In the genomic region with DNA sequence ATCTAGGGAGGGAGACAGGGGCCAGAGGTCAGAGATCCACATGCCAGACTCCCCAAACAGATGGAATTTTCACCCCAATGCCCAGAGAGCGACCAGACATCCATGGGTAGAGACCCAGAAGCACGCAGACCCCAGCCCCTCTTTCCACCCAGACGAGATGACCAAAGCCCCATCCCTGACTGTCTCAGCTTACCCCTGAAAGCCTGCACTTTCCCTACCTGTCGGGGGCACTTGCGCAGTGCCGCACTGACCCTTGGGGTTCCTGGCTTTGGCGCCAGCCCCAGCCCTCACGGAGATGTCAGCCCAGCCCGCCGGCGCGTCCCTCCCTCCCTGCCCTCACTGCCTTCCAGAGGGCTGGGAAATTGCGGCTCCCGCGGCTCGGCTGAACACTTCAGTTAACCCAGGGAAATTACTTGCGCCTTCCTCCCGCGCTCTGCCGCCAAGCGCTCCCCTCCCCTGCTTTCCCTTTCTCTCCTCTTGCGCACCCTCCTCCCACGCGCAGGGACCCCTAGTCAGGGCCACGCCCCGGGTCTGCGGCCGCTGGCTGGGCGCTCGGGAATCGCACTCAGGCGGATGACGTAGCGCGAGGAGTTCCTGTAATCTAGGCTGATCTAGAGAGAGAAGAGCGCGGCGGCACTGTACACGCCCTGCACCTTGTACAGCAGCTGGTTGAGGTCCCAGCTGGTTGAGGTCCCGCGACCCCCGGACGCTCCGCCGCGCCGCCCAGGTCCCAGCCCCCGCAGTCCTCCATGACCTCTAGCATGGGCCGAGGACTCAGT, we compare ENCODE assay signal across 1 cellular context.
TF ChIP-seq lines count a peak whose summit lies in the region.

No MANE protein-coding gene starts in this region.

TF ChIP-seq in GM12891, 5 proteins besides CTCF, POLR2A, EP300 and RAD21 (continued from another document):
- no peak for TF ChIP-seq SPI1 (IDR thresholded peaks at IDR 0.05; ENCODE audit: low read depth, low read length)
- TF ChIP-seq POU2F2 (IDR thresholded peaks at IDR 0.05; ENCODE audit: low read depth, low read length), result no peak
- TF ChIP-seq TAF1 (IDR thresholded peaks at IDR 0.05; ENCODE audit: low read depth, low read length), result no peak
TF ChIP-seq in GM12891: peak in this region for 0.
